In genomic region chr6:168193816-168194701, GRCh38 we compare ENCODE assay signal across 12 cellular contexts.
DNase-seq lines count a peak whose midpoint lies in the region; ATAC-seq and TF ChIP-seq lines count a peak whose summit lies in the region.
"Had no signal": no experiment of that assay in that cellular context is flagged by ENCODE, and none has a peak within 500 bp of the region (broad histone marks: within the 10 kb centered on the region; RNA-seq: fewer than 3 reads in every experiment).

No MANE protein-coding gene starts in this region.

- H3K4me1 ChIP-seq in BE2C, result no peaks in the 10 kb centered on the region

- intact Hi-C loops in CD14-positive monocyte (cut with micrococcal nuclease), result no loop called here

- H3K36me3 Mint-ChIP-seq in CD14-positive monocyte (no peaks in the 10 kb centered on the region), T-cell (no peaks in the 10 kb centered on the region)

- H3K27ac ChIP-seq in 22Rv1, result no peak overlapping the region

- CTCF ChIA-PET in T-cell (lab: Charles Lee), result no interaction called here

- TF ChIP-seq CTCF in 22Rv1 (IDR thresholded peaks at IDR 0.05) (peak; percentile 56), BE2C (IDR thresholded peaks at IDR 0.05; ENCODE audit: low read depth, low read length) (0 out of 2 replicates have a peak, but pooled peaks have one; percentile 21), CD14-positive monocyte (IDR thresholded peaks at IDR 0.05) (no peak)

- peaks cover 0 to 4% (median 0%) of the 10 kb centered on the region in 7 donors for H3K9me3 Mint-ChIP-seq in CD14-positive monocyte
- H3K9me3 Mint-ChIP-seq in T-cell, result no peaks in the 10 kb centered on the region
- H3K9me3 Mint-ChIP-seq: CD4-positive, alpha-beta T cell had no signal

- H3K27me3 Mint-ChIP-seq in CD14-positive monocyte (ENCODE audit: low read depth in 3 of 3), result peaks cover 5 to 11% (median 5%) of the 10 kb centered on the region in 3 donors
- peaks cover 3 to 16% of the 10 kb centered on the region in 2 donors for H3K27me3 Mint-ChIP-seq in T-cell

- no peaks in the 10 kb centered on the region for H3K9me3 ChIP-seq in BE2C

- DNase-seq in BE2C (peak; percentile 27), NCI-H460 (ENCODE audit: extremely low read depth, low read depth) (peak; percentile 15), iPS-NIHi11 (ENCODE audit: low spot score) (peak; percentile 81), CD14-positive monocyte (ENCODE audit: low spot score) (no peak), NOMO-1 treated with DMSO at 0.1 percent for 48 hours (lab: John Stamatoyannopoulos, UW; ENCODE audit: unreplicated experiment) (no peak), T-cell (no peak)
- DNase-seq in effector CD8-positive, alpha-beta T cell (lab: John Stamatoyannopoulos, UW), result no peak
- DNase-seq: activated naive CD4-positive, alpha-beta T cell treated with Interleukin-2 at 50 U/mL for 16 hours; glutamatergic neuron; NCI-H1105 treated with DMSO at 0.1 percent for 48 hours had no signal

- POLR2A ChIA-PET in T-cell (lab: Charles Lee), result no interaction called here

- no peak overlapping the region for H3K4me3 Mint-ChIP-seq in CD14-positive monocyte
- H3K4me3 Mint-ChIP-seq in T-cell, result no peak overlapping the region
- H3K4me3 Mint-ChIP-seq: CD4-positive, alpha-beta T cell had no signal

- H3K27ac Mint-ChIP-seq in CD14-positive monocyte (no peak overlapping the region), T-cell (no peak overlapping the region)
- H3K27ac Mint-ChIP-seq: CD4-positive, alpha-beta T cell had no signal

- no peak for ATAC-seq in T-cell (replicated peaks in 1 of 4)

- no peaks in the 10 kb centered on the region for H3K36me3 ChIP-seq in BE2C

- H3K4me1 Mint-ChIP-seq in CD14-positive monocyte (no peaks in the 10 kb centered on the region), T-cell (no peaks in the 10 kb centered on the region)

- H3K4me3 ChIP-seq in BE2C (ENCODE audit: low read depth, low read length), result no peak overlapping the region

- H3K27me3 ChIP-seq in BE2C, result no peaks in the 10 kb centered on the region

Comparison
In these comparisons a context has a peak if more than half of its experiments do, and no peak if none do; other contexts are left out.
1. DNase-seq: peak in BE2C (single experiment), NCI-H460 (single experiment) and iPS-NIHi11 (single experiment); none in effector CD8-positive, alpha-beta T cell (single experiment), CD14-positive monocyte (single experiment), NOMO-1 treated with DMSO at 0.1 percent for 48 hours (single experiment) and T-cell (0 of 34).